In the genomic region with DNA sequence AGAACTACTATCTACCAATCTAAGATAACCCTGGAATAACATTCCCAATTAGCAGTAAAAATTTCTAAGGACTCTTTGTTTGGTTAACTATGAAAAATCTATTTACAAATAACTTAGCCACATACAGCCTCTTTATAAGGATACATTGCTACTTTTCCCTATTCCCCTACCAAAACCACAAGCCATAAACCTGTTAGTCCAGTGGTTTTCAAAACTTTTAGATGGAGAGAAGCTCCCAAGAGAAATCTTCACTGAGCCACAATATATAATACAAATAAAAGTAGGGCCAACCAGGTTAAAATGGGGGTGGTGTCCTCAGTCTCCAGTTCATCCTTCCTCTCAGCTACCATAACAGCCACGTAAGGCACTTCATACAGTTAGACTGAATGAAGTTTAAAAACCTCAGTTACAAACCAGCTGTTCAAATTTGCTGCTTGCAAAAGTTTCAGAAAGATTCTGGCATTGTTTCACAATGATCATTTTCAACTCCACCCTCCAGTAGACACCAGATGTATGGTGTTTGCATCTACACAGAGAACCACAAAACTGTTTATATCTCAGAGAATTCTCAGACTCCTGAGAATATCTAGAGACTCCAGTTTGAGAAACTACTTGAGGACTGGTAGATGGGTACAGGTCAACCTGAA, we compare ENCODE assay signal across 9 cellular contexts. TPM values are rescaled to one million over a fixed set of nuclear protein-coding genes. Genes with fewer than 3 reads are reported as not detected.
DNase-seq lines count a peak whose midpoint lies in the region; ATAC-seq lines count a peak whose summit lies in the region.
"Had no signal": no experiment of that assay in that cellular context is flagged by ENCODE, and none has a peak within 500 bp of the region (broad histone marks: within the 10 kb centered on the region; RNA-seq: fewer than 3 reads in every experiment).

No MANE protein-coding gene starts in this region.

- no peaks in the 10 kb centered on the region for H3K36me3 ChIP-seq in thymus (ENCODE audit: control insufficient read depth, insufficient read depth)

- ATAC-seq in activated naive CD4-positive, alpha-beta T cell treated with anti-CD3 and anti-CD28 coated beads, Interleukin-2, amount 50 U/mL, for 72 hours, result no peak
- ATAC-seq in HG03025 (IDR thresholded peaks at IDR 0.05; ENCODE audit: low FRiP score, unreplicated experiment), result peak; percentile 85

- peaks cover 4% of the 10 kb centered on the region for H3K4me1 ChIP-seq in thymus (ENCODE audit: control insufficient read depth, insufficient read depth, low read length)

- H3K27ac ChIP-seq in thymus (ENCODE audit: low read depth), result peak overlapping the region; percentile 18

- H3K9me3 Mint-ChIP-seq in activated naive CD4-positive, alpha-beta T cell treated with anti-CD3 and anti-CD28 coated beads, Interleukin-2, amount 50 U/mL, for 24 hours, result no peaks in the 10 kb centered on the region
- H3K9me3 Mint-ChIP-seq in activated naive CD4-positive, alpha-beta T cell treated with anti-CD3 and anti-CD28 coated beads, Interleukin-2, amount 50 U/mL, for 72 hours, result peaks cover 4 to 5% of the 10 kb centered on the region in 2 donors
- no peaks in the 10 kb centered on the region for H3K9me3 Mint-ChIP-seq in T-helper 1 cell treated with Interleukin-12 subunit alpha and Interleukin-12 subunit beta and Interleukin-4 antibody, amounts not matched to agents 30 μg/mL and 1 μg/mL, for 36 hours

- no peaks in the 10 kb centered on the region for H3K27me3 Mint-ChIP-seq in activated naive CD4-positive, alpha-beta T cell treated with anti-CD3 and anti-CD28 coated beads, Interleukin-2, amount 50 U/mL, for 24 hours
- no peaks in the 10 kb centered on the region for H3K27me3 Mint-ChIP-seq in T-helper 1 cell treated with Interleukin-12 subunit alpha and Interleukin-12 subunit beta and Interleukin-4 antibody, amounts not matched to agents 30 μg/mL and 1 μg/mL, for 36 hours (ENCODE audit: low read depth)

- peak overlapping the region; percentile 76 for H3K27ac Mint-ChIP-seq in activated naive CD4-positive, alpha-beta T cell treated with anti-CD3 and anti-CD28 coated beads, Interleukin-2, amount 50 U/mL, for 24 hours
- peak overlapping the region in 1 of 2 donors; percentile 84 for H3K27ac Mint-ChIP-seq in activated naive CD4-positive, alpha-beta T cell treated with anti-CD3 and anti-CD28 coated beads, Interleukin-2, amount 50 U/mL, for 72 hours
- H3K27ac Mint-ChIP-seq in T-helper 1 cell treated with Interleukin-12 subunit alpha and Interleukin-12 subunit beta and Interleukin-4 antibody, amounts not matched to agents 30 μg/mL and 1 μg/mL, for 36 hours, result peak overlapping the region; percentile 68

- H3K4me3 ChIP-seq in thymus (ENCODE audit: low read length), result no peak overlapping the region
- H3K4me3 ChIP-seq: lung had no signal

- peaks cover 70% of the 10 kb centered on the region for H3K4me1 Mint-ChIP-seq in activated naive CD4-positive, alpha-beta T cell treated with anti-CD3 and anti-CD28 coated beads, Interleukin-2, amount 50 U/mL, for 24 hours
- H3K4me1 Mint-ChIP-seq in T-helper 1 cell treated with Interleukin-12 subunit alpha and Interleukin-12 subunit beta and Interleukin-4 antibody, amounts not matched to agents 30 μg/mL and 1 μg/mL, for 36 hours (ENCODE audit: low read depth), result peaks cover 53% of the 10 kb centered on the region

- DNase-seq in activated naive CD4-positive, alpha-beta T cell treated with anti-CD3 and anti-CD28 coated beads, Interleukin-2, amount 50 U/mL, for 72 hours (ENCODE audit: low spot score in 2 of 2), result no peak
- no peak for DNase-seq in NCI-H146 (lab: John Stamatoyannopoulos, UW)
- no peak for DNase-seq in midbrain (lab: John Stamatoyannopoulos, UW)
- DNase-seq in DMS153 treated with DMSO at 0.1 percent for 48 hours (lab: John Stamatoyannopoulos, UW; ENCODE audit: unreplicated experiment), result no peak

- peaks cover 10% of the 10 kb centered on the region for H3K36me3 Mint-ChIP-seq in activated naive CD4-positive, alpha-beta T cell treated with anti-CD3 and anti-CD28 coated beads, Interleukin-2, amount 50 U/mL, for 24 hours
- H3K36me3 Mint-ChIP-seq in activated naive CD4-positive, alpha-beta T cell treated with anti-CD3 and anti-CD28 coated beads, Interleukin-2, amount 50 U/mL, for 72 hours, result peaks cover 10 to 11% of the 10 kb centered on the region in 2 donors
- peaks cover 31% of the 10 kb centered on the region for H3K36me3 Mint-ChIP-seq in T-helper 1 cell treated with Interleukin-12 subunit alpha and Interleukin-12 subunit beta and Interleukin-4 antibody, amounts not matched to agents 30 μg/mL and 1 μg/mL, for 36 hours (ENCODE audit: low read depth)

- no peaks in the 10 kb centered on the region for H3K9me3 ChIP-seq in thymus (ENCODE audit: control insufficient read depth)

- WGBS in thymus, result 16% methylated on average over 1 of the region's 1 CpG

- H3K4me3 Mint-ChIP-seq in activated naive CD4-positive, alpha-beta T cell treated with anti-CD3 and anti-CD28 coated beads, Interleukin-2, amount 50 U/mL, for 24 hours, result no peak overlapping the region
- no peak overlapping the region for H3K4me3 Mint-ChIP-seq in T-helper 1 cell treated with Interleukin-12 subunit alpha and Interleukin-12 subunit beta and Interleukin-4 antibody, amounts not matched to agents 30 μg/mL and 1 μg/mL, for 36 hours

- no peaks in the 10 kb centered on the region for H3K27me3 ChIP-seq in thymus (ENCODE audit: control insufficient read depth, insufficient read depth)

RNA-seq across cellular contexts. Expression of a gene that starts 26.0 kb away (rescaled TPM):
- total RNA-seq in activated naive CD4-positive, alpha-beta T cell treated with anti-CD3 and anti-CD28 coated beads, Interleukin-2, amount 50 U/mL, for 72 hours, result 10 to 100 TPM; 34.8 to 57.1 TPM
- polyA plus RNA-seq in thymus, result 10.4 TPM
